8 cellular contexts compared by ENCODE assay signal in genomic region chr20:8722277-8722928, GRCh38.
DNase-seq lines count a peak whose midpoint lies in the region; ATAC-seq and TF ChIP-seq lines count a peak whose summit lies in the region.

No MANE protein-coding gene starts in this region.

- no peaks in the 10 kb centered on the region for H3K27me3 ChIP-seq in HL-60 (ENCODE audit: insufficient read depth, poor library complexity, severe bottlenecking)
- H3K27me3 ChIP-seq in right cardiac atrium (ENCODE audit: control insufficient read depth, insufficient read depth), result no peaks in the 10 kb centered on the region

- no peak overlapping the region for H3K4me3 ChIP-seq in HL-60 (replicated peaks; ENCODE audit: insufficient read depth, low read length)
- H3K4me3 ChIP-seq in right cardiac atrium (ENCODE audit: low read length), result no peak overlapping the region

- DNase-seq in DMS153 (lab: John Stamatoyannopoulos, UW) (peak; percentile 6), HL-60 (ENCODE audit: low read depth in 1 of 2, low spot score in 1 of 2) (peak; percentile 28 to 55), NCI-H748 treated with DMSO at 0.1 percent for 48 hours (lab: John Stamatoyannopoulos, UW) (peak; percentile 87), amniotic epithelial cell (ENCODE audit: low read depth) (peak; percentile 65), right cardiac atrium (peak in 1 of 3 donors; percentile 9), sciatic nerve (ENCODE audit: low spot score) (no peak)

- ATAC-seq in GM19372 (IDR thresholded peaks at IDR 0.05; ENCODE audit: low read depth, unreplicated experiment), result peak; percentile 83
- peak; percentile 83 to 88 for ATAC-seq in right cardiac atrium
- ATAC-seq in sciatic nerve, result peak; percentile 74
- ATAC-seq in GM19328 (IDR thresholded peaks at IDR 0.05; ENCODE audit: unreplicated experiment), result no peak

- no peak overlapping the region for H3K27ac ChIP-seq in HL-60 (replicated peaks)
- H3K27ac ChIP-seq in right cardiac atrium (ENCODE audit: low read length), result no peak overlapping the region

- intact Hi-C loops in right cardiac atrium (cut with DNase I), result loop anchor here in 3 of 4 donors (2.0 to 10.0 kb wide), 7 partner anchors 338 to 788 kb away; partner anchors contain the start of gene PLCB1 (in 1 of the 3)
- intact Hi-C loops in sciatic nerve (cut with DNase I), result no loop called here

- no peaks in the 10 kb centered on the region for H3K4me1 ChIP-seq in right cardiac atrium (ENCODE audit: control insufficient read depth, insufficient read depth, low read length)

- no peaks in the 10 kb centered on the region for H3K9me3 ChIP-seq in right cardiac atrium (ENCODE audit: control insufficient read depth, low read length)

- 37% methylated on average over 8 of the region's 8 CpGs for WGBS in right cardiac atrium

- peak; percentile 59 for TF ChIP-seq CTCF in HL-60 (IDR thresholded peaks at IDR 0.05; ENCODE audit: insufficient read depth, low read length)
